Comparison of ENCODE assay signal across 7 cellular contexts in genomic region chr12:55743967-55744931, GRCh38. TPM values are rescaled to one million over a fixed set of nuclear protein-coding genes. Genes with fewer than 3 reads are reported as not detected.
DNase-seq lines count a peak whose midpoint lies in the region; ATAC-seq, FAIRE-seq and TF ChIP-seq lines count a peak whose summit lies in the region.

No MANE protein-coding gene starts in this region.

- TF ChIP-seq POLR2A in endothelial cell of umbilical vein (IDR thresholded peaks at IDR 0.05; ENCODE audit: low read depth, low read length): no peak

- BruUV-seq in PC-3 (replicated peaks; lab: Mats Ljungman, UMichigan) (TSS peak; percentile 56), endothelial cell of umbilical vein (replicated peaks; lab: Mats Ljungman, UMichigan) (TSS peak; percentile 19)

- H2AFZ ChIP-seq in PC-3 (ENCODE audit: low read length): peak overlapping the region; percentile 95
- H2AFZ ChIP-seq in endothelial cell of umbilical vein (ENCODE audit: low read depth, low read length): no peak overlapping the region
- no peak overlapping the region for H2AFZ ChIP-seq in neural progenitor cell (replicated peaks)

- dilution Hi-C loops in endothelial cell of umbilical vein (cut with MboI; ENCODE audit: extremely low pct_ligation_motif_present, low sequenced_read_pairs): no loop called here

- H3K4me2 ChIP-seq in PC-3 (ENCODE audit: low read length) (peak overlapping the region; percentile 100), endothelial cell of umbilical vein (ENCODE audit: insufficient read depth, low read length) (peak overlapping the region; percentile 21), neural progenitor cell (peak overlapping the region; percentile 96)

- no peaks in the 10 kb centered on the region for H3K79me2 ChIP-seq in PC-3 (ENCODE audit: low read length)
- H3K79me2 ChIP-seq in endothelial cell of umbilical vein (ENCODE audit: control insufficient read depth, insufficient read depth, low read length): no peaks in the 10 kb centered on the region
- H3K79me2 ChIP-seq in neural progenitor cell (ENCODE audit: low read depth): peaks cover 60% of the 10 kb centered on the region

- no peaks in the 10 kb centered on the region for H3F3A ChIP-seq in PC-3 (ENCODE audit: low read length, unreplicated experiment)
- peaks cover 49% of the 10 kb centered on the region for H3F3A ChIP-seq in neural progenitor cell (ENCODE audit: low read depth)

- H4K20me1 ChIP-seq in PC-3 (ENCODE audit: low read length): no peaks in the 10 kb centered on the region
- H4K20me1 ChIP-seq in endothelial cell of umbilical vein (replicated peaks; ENCODE audit: control insufficient read depth, extremely low read depth, insufficient read depth, low read length): no peaks in the 10 kb centered on the region
- peaks cover 33% of the 10 kb centered on the region for H4K20me1 ChIP-seq in neural progenitor cell (ENCODE audit: low read depth)

- H3K4me3 ChIP-seq in PC-3 (ENCODE audit: low read length) (peak overlapping the region; percentile 87), endothelial cell of umbilical vein (replicated peaks in 1 of 3; ENCODE audit: insufficient read depth in 1 of 3, low read depth in 1 of 3, low read length in 3 of 3) (peak overlapping the region; percentile 2 to 75 (median 24)), neural progenitor cell (peak overlapping the region; percentile 96)

- H3K9me3 Mint-ChIP-seq in neural progenitor cell: peaks cover 2% of the 10 kb centered on the region

- FAIRE-seq in endothelial cell of umbilical vein (lab: Jason Lieb, UNC): peak; percentile 72

- peaks cover 48% of the 10 kb centered on the region for H3K4me1 Mint-ChIP-seq in neural progenitor cell

- CTCF ChIA-PET in PC-3 (lab: Charles Lee) (interaction anchor here (0.6 kb wide), 1 partner anchor 172 kb away, joined by 3 read pairs; no protein-coding TSS in a partner anchor), endothelial cell of umbilical vein (lab: Charles Lee) (interaction anchor here (1.0 to 2.9 kb wide), 13 partner anchors 8 to 445 kb away, joined by 3 to 12 read pairs (median 4); partner anchors contain the start of genes ORMDL2, SARNP and SMARCC2)

- POLR2A ChIA-PET in PC-3 (lab: Charles Lee; ENCODE audit: unreplicated experiment): interaction anchor here (0.5 to 0.6 kb wide), 2 partner anchors 13 to 45 kb away, joined by 4 to 5 read pairs; no protein-coding TSS in a partner anchor
- POLR2A ChIA-PET in endothelial cell of umbilical vein (lab: Charles Lee): interaction anchor here (0.6 to 1.1 kb wide), 3 partner anchors 7 to 50 kb away, joined by 3 to 5 read pairs (median 3); no protein-coding TSS in a partner anchor

- H3K27ac Mint-ChIP-seq in neural progenitor cell: peak overlapping the region; percentile 100

- intact Hi-C loops in PC-3 (cut with micrococcal nuclease) (loop anchor here (5.0 kb wide), 1 partner anchor 73 kb away; the partner anchor contains the start of genes ORMDL2 and SARNP), endothelial cell of umbilical vein (cut with micrococcal nuclease) (no loop called here)

- DNase-seq in PC-3: no peak
- DNase-seq in endothelial cell of umbilical vein (ENCODE audit: low read depth, low spot score): peak; percentile 28
- DNase-seq in neural progenitor cell (ENCODE audit: low spot score): peak; percentile 47
- DNase-seq in HCEC 1CT: no peak
- no peak for DNase-seq in stimulated activated CD4-positive, alpha-beta T cell treated with anti-CD3 and anti-CD28 coated beads, Interleukin-12 subunit alpha, Interleukin-12 subunit beta, amount 100 ng/mL, for 4 hours

- H3K36me3 Mint-ChIP-seq in neural progenitor cell: peaks cover 15% of the 10 kb centered on the region

- TF ChIP-seq CTCF in PC-3 (conservative IDR thresholded peaks at IDR 0.05; ENCODE audit: low read depth, low read length) (no peak; the same call in 1 of the 2 replicates), endothelial cell of umbilical vein (IDR thresholded peaks at IDR 0.05; ENCODE audit: extremely low read depth in 1 of 2, insufficient read depth in 1 of 2, low read depth in 1 of 2, low read length in 2 of 2) (no peak), neural progenitor cell (IDR thresholded peaks at IDR 0.05) (no peak)

- H3K36me3 ChIP-seq in PC-3 (ENCODE audit: low read depth, low read length): no peaks in the 10 kb centered on the region
- H3K36me3 ChIP-seq in endothelial cell of umbilical vein (ENCODE audit: control insufficient read depth in 2 of 2, extremely low read depth in 1 of 2, insufficient read depth in 2 of 2, low read length in 2 of 2): peaks cover 0 to 1% of the 10 kb centered on the region in 2 experiments
- no peaks in the 10 kb centered on the region for H3K36me3 ChIP-seq in neural progenitor cell

- no peaks in the 10 kb centered on the region for H3K27me3 Mint-ChIP-seq in neural progenitor cell (ENCODE audit: insufficient read depth, low read depth)

- peak overlapping the region; percentile 97 for H3K4me3 Mint-ChIP-seq in neural progenitor cell

- H3K9ac ChIP-seq in PC-3 (ENCODE audit: low read length): peak overlapping the region; percentile 41; the same call in 1 of the 2 replicates
- H3K9ac ChIP-seq in endothelial cell of umbilical vein (replicated peaks; ENCODE audit: extremely low read depth, insufficient read depth, low read length): no peak overlapping the region
- peak overlapping the region; percentile 73 for H3K9ac ChIP-seq in neural progenitor cell

- no peak overlapping the region for H3K27ac ChIP-seq in PC-3 (ENCODE audit: low read length)
- no peak overlapping the region for H3K27ac ChIP-seq in endothelial cell of umbilical vein (ENCODE audit: insufficient read depth, low read depth, low read length)
- H3K27ac ChIP-seq in neural progenitor cell: peak overlapping the region; percentile 91

- H3K9me1 ChIP-seq in endothelial cell of umbilical vein (replicated peaks; ENCODE audit: control insufficient read depth, extremely low read depth, insufficient read depth, low read length): no peaks in the 10 kb centered on the region

- H3K9me3 ChIP-seq in PC-3 (ENCODE audit: low read length) (no peaks in the 10 kb centered on the region), endothelial cell of umbilical vein (replicated peaks; ENCODE audit: control insufficient read depth, insufficient read depth, low read length) (no peaks in the 10 kb centered on the region), neural progenitor cell (ENCODE audit: low read depth) (no peaks in the 10 kb centered on the region)

- H3K9me2 ChIP-seq in PC-3 (replicated peaks; ENCODE audit: low read length): no peaks in the 10 kb centered on the region

- peak; percentile 2 for ATAC-seq in GM21723 (IDR thresholded peaks at IDR 0.05; ENCODE audit: unreplicated experiment)
- peak; percentile 27 for ATAC-seq in PC-3
- ATAC-seq in GM19467 (IDR thresholded peaks at IDR 0.05; ENCODE audit: unreplicated experiment): no peak

- H3K27me3 ChIP-seq in PC-3 (ENCODE audit: low read length) (no peaks in the 10 kb centered on the region), endothelial cell of umbilical vein (ENCODE audit: control insufficient read depth in 2 of 2, insufficient read depth in 2 of 2, low read length in 2 of 2) (no peaks in the 10 kb centered on the region), neural progenitor cell (no peaks in the 10 kb centered on the region)

- H3K4me1 ChIP-seq in PC-3 (ENCODE audit: insufficient read depth, low read length) (peaks cover 13% of the 10 kb centered on the region; the same call in 1 of the 2 replicates), endothelial cell of umbilical vein (ENCODE audit: control insufficient read depth, extremely low read depth, insufficient read depth, low read length) (peaks cover 9% of the 10 kb centered on the region), neural progenitor cell (peaks cover 29% of the 10 kb centered on the region)

RNA-seq across cellular contexts. Expression of gene GDF11, which starts 1.3 kb away (rescaled TPM):
- total RNA-seq in PC-3 (2014; rRNA removed) (7.1 and 17.4 TPM in 2 replicates), endothelial cell of umbilical vein (18.7 and 19.8 TPM in 2 replicates), neural progenitor cell (ENCODE audit: low replicate concordance) (9.1 and 21.9 TPM in 2 replicates)
- 10.0 and 11.6 TPM in 2 replicates for polyA plus RNA-seq in endothelial cell of umbilical vein
- 7.6 and 9.6 TPM in 2 replicates for polyA plus RNA-seq in endothelial cell of umbilical vein (2011; cell fraction: cytosol; rRNA removed)
- 4.3 and 4.6 TPM in 2 replicates for polyA plus RNA-seq in endothelial cell of umbilical vein (2011; cell fraction: nucleus; rRNA removed)
- polyA plus RNA-seq in endothelial cell of umbilical vein (2012): 18.4 and 22.3 TPM in 2 replicates
- 7.5 and 10.6 TPM in 2 replicates for polyA minus RNA-seq in endothelial cell of umbilical vein
- polyA minus RNA-seq in endothelial cell of umbilical vein (2011; cell fraction: cytosol; rRNA and poly(A)+ RNA removed): 3.0 TPM
- 2.3 and 5.0 TPM in 2 replicates for polyA minus RNA-seq in endothelial cell of umbilical vein (2011; cell fraction: nucleus; rRNA and poly(A)+ RNA removed)

RNA-seq across cellular contexts. Expression of gene CD63, which starts 15.4 kb away (rescaled TPM):
- total RNA-seq in PC-3 (2014; rRNA removed) (784 and 869 TPM in 2 replicates), endothelial cell of umbilical vein (1,054 and 1,063 TPM in 2 replicates), neural progenitor cell (ENCODE audit: low replicate concordance) (257 and 305 TPM in 2 replicates)
- 1,429 and 1,536 TPM in 2 replicates for polyA plus RNA-seq in endothelial cell of umbilical vein
- polyA plus RNA-seq in endothelial cell of umbilical vein (2011; cell fraction: cytosol; rRNA removed): 1,126 and 1,307 TPM in 2 replicates
- 455 and 538 TPM in 2 replicates for polyA plus RNA-seq in endothelial cell of umbilical vein (2011; cell fraction: nucleus; rRNA removed)
- 1,051 and 1,290 TPM in 2 replicates for polyA plus RNA-seq in endothelial cell of umbilical vein (2012)
- 582 and 611 TPM in 2 replicates for polyA minus RNA-seq in endothelial cell of umbilical vein
- 121 TPM for polyA minus RNA-seq in endothelial cell of umbilical vein (2011; cell fraction: cytosol; rRNA and poly(A)+ RNA removed)
- 62.3 and 71.7 TPM in 2 replicates for polyA minus RNA-seq in endothelial cell of umbilical vein (2011; cell fraction: nucleus; rRNA and poly(A)+ RNA removed)

RNA-seq across cellular contexts. Expression of gene RDH5, which starts 24.1 kb away (rescaled TPM):
- total RNA-seq in PC-3 (2014; rRNA removed) (4.6 and 5.1 TPM in 2 replicates), endothelial cell of umbilical vein (2.7 and 6.1 TPM in 2 replicates), neural progenitor cell (ENCODE audit: low replicate concordance) (3.0 and 14.6 TPM in 2 replicates)
- 3.5 and 3.7 TPM in 2 replicates for polyA plus RNA-seq in endothelial cell of umbilical vein
- polyA plus RNA-seq in endothelial cell of umbilical vein (2011; cell fraction: cytosol; rRNA removed): 1.1 and 1.7 TPM in 2 replicates
- 23.5 and 25.0 TPM in 2 replicates for polyA plus RNA-seq in endothelial cell of umbilical vein (2011; cell fraction: nucleus; rRNA removed)
- 1.0 and 1.1 TPM in 2 replicates for polyA plus RNA-seq in endothelial cell of umbilical vein (2012)
- 3.8 and 5.9 TPM in 2 replicates for polyA minus RNA-seq in endothelial cell of umbilical vein
- polyA minus RNA-seq in endothelial cell of umbilical vein (2011; cell fraction: cytosol; rRNA and poly(A)+ RNA removed): not detected
- 7.7 and 8.9 TPM in 2 replicates for polyA minus RNA-seq in endothelial cell of umbilical vein (2011; cell fraction: nucleus; rRNA and poly(A)+ RNA removed)

RNA-seq across cellular contexts. Expression of gene BLOC1S1, which starts 28.4 kb away (rescaled TPM):
- total RNA-seq in PC-3 (2014; rRNA removed) (63.5 and 90.8 TPM in 2 replicates), endothelial cell of umbilical vein (84.1 and 85.6 TPM in 2 replicates), neural progenitor cell (ENCODE audit: low replicate concordance) (48.1 and 92.5 TPM in 2 replicates)
- 192 and 197 TPM in 2 replicates for polyA plus RNA-seq in endothelial cell of umbilical vein
- 217 and 240 TPM in 2 replicates for polyA plus RNA-seq in endothelial cell of umbilical vein (2011; cell fraction: cytosol; rRNA removed)
- 62.4 and 64.8 TPM in 2 replicates for polyA plus RNA-seq in endothelial cell of umbilical vein (2011; cell fraction: nucleus; rRNA removed)
- 96.7 and 111 TPM in 2 replicates for polyA plus RNA-seq in endothelial cell of umbilical vein (2012)
- 37.9 and 73.5 TPM in 2 replicates for polyA minus RNA-seq in endothelial cell of umbilical vein
- 45.3 TPM for polyA minus RNA-seq in endothelial cell of umbilical vein (2011; cell fraction: cytosol; rRNA and poly(A)+ RNA removed)
- polyA minus RNA-seq in endothelial cell of umbilical vein (2011; cell fraction: nucleus; rRNA and poly(A)+ RNA removed): 10.3 and 10.6 TPM in 2 replicates

RNA-seq across cellular contexts. Expression of gene ITGA7, which starts 36.5 kb away (rescaled TPM):
- 4.4 and 9.7 TPM in 2 replicates for total RNA-seq in PC-3 (2014; rRNA removed)
- 0.84 and 1.0 TPM in 2 replicates for total RNA-seq in endothelial cell of umbilical vein
- polyA plus RNA-seq in endothelial cell of umbilical vein: 0.41 and 0.67 TPM in 2 replicates
- 0.21 and 0.28 TPM in 2 replicates for polyA plus RNA-seq in endothelial cell of umbilical vein (2011; cell fraction: cytosol; rRNA removed)
- polyA plus RNA-seq in endothelial cell of umbilical vein (2011; cell fraction: nucleus; rRNA removed): 4.0 and 5.0 TPM in 2 replicates
- polyA plus RNA-seq in endothelial cell of umbilical vein (2012): 0.15 and 0.20 TPM in 2 replicates
- polyA minus RNA-seq in endothelial cell of umbilical vein: 0.70 and 2.0 TPM in 2 replicates
- not detected for polyA minus RNA-seq in endothelial cell of umbilical vein (2011; cell fraction: cytosol; rRNA and poly(A)+ RNA removed)
- polyA minus RNA-seq in endothelial cell of umbilical vein (2011; cell fraction: nucleus; rRNA and poly(A)+ RNA removed): 0.82 and 1.2 TPM in 2 replicates
- 43.4 and 75.2 TPM in 2 replicates for total RNA-seq in neural progenitor cell (ENCODE audit: low replicate concordance)

Comparison
In these comparisons a context has a peak if more than half of its experiments do, and no peak if none do; other contexts are left out.
1. DNase-seq: peak in endothelial cell of umbilical vein (single experiment) and neural progenitor cell (single experiment); none in PC-3 (single experiment), HCEC 1CT (single experiment) and stimulated activated CD4-positive, alpha-beta T cell treated with anti-CD3 and anti-CD28 coated beads, Interleukin-12 subunit alpha, Interleukin-12 subunit beta, amount 100 ng/mL, for 4 hours (single experiment).
2. H3K4me2 ChIP-seq: peak in every context shown above with its lines; median percentile 100 in PC-3; 96 in neural progenitor cell; 21 in endothelial cell of umbilical vein.
3. H3K4me3 ChIP-seq: peak in every context shown above with its lines; median percentile 96 in neural progenitor cell; 87 in PC-3; 24 in endothelial cell of umbilical vein.